32 cellular contexts compared by ENCODE assay signal in genomic region chr7:108008827-108009226, GRCh38. TPM values are rescaled to one million over a fixed set of nuclear protein-coding genes. Genes with fewer than 3 reads are reported as not detected.
"Had no signal": no experiment of that assay in that cellular context is flagged by ENCODE, and none has a peak within 500 bp of the region (broad histone marks: within the 10 kb centered on the region; RNA-seq: fewer than 3 reads in every experiment).

No MANE protein-coding gene starts in this region.

- H2AFZ ChIP-seq: neural progenitor cell, parathyroid adenoma had no signal

- H3K4me2 ChIP-seq: neural progenitor cell, smooth muscle cell had no signal

- H3K9me3 Mint-ChIP-seq: natural killer cell; nephron; neural progenitor cell; stimulated activated memory B cell treated with anti-CD40 and anti-IgM and Interleukin-4, amounts not matched to agents 10 μg/mL and 1 μg/mL and 100 μg/mL, for 72 hours; stimulated activated naive CD8-positive, alpha-beta T cell treated with anti-CD3 and anti-CD28 coated beads, Interleukin-15, amount 100 ng/mL, for 72 hours had no signal

- H3K27me3 ChIP-seq: ovary, thyroid gland, tibial nerve, upper lobe of left lung, uterus had no signal

- H3K4me1 ChIP-seq: psoas muscle, uterus had no signal

- H3K4me3 ChIP-seq: neural progenitor cell, ovary, psoas muscle, skin epidermis, smooth muscle cell, spleen, suprapubic skin, thoracic aorta, thyroid gland, tibial nerve, upper lobe of left lung, uterus had no signal

- ATAC-seq: naive thymus-derived CD4-positive, alpha-beta T cell; natural killer cell; psoas muscle; right cardiac atrium; sciatic nerve; stimulated activated memory B cell treated with anti-CD40 and anti-IgM and Interleukin-4, amounts not matched to agents 10 μg/mL and 1 μg/mL and 100 μg/mL, for 72 hours; stimulated activated naive CD8-positive, alpha-beta T cell treated with anti-CD3 and anti-CD28 coated beads, Interleukin-15, amount 100 ng/mL, for 72 hours; stimulated activated naive CD8-positive, alpha-beta T cell treated with anti-CD3 and anti-CD28 coated beads, Interleukin-15, Interleukin-2, amounts not matched to agents 100 U/mL and 50 U/mL, for 24 hours had no signal

- H3K9ac ChIP-seq: neural progenitor cell, parathyroid adenoma had no signal

- H3K36me3 Mint-ChIP-seq: neural progenitor cell; stimulated activated memory B cell treated with anti-CD40 and anti-IgM and Interleukin-4, amounts not matched to agents 10 μg/mL and 1 μg/mL and 100 μg/mL, for 72 hours had no signal

- H3K27ac Mint-ChIP-seq: naive thymus-derived CD4-positive, alpha-beta T cell; natural killer cell; neural progenitor cell; progenitor cell of endocrine pancreas; stimulated activated memory B cell treated with anti-CD40 and anti-IgM and Interleukin-4, amounts not matched to agents 10 μg/mL and 1 μg/mL and 100 μg/mL, for 72 hours; stimulated activated naive CD8-positive, alpha-beta T cell treated with anti-CD3 and anti-CD28 coated beads, Interleukin-15, amount 100 ng/mL, for 72 hours had no signal

- DNase-seq: naive thymus-derived CD4-positive, alpha-beta T cell; natural killer cell; occipital lobe; ovary; posterior cingulate gyrus; psoas muscle; right cardiac atrium; spleen; stimulated activated CD4-positive, alpha-beta T cell treated with anti-CD3 and anti-CD28 coated beads, Interleukin-12 subunit alpha, Interleukin-12 subunit beta, amount 100 ng/mL, for 4 hours; stimulated activated CD4-positive, alpha-beta T cell treated with anti-CD3 and anti-CD28 coated beads, Interleukin-1b, Interleukin-23, amount 100 ng/mL, for 48 hours; stimulated activated CD4-positive, alpha-beta T cell treated with anti-CD3 and anti-CD28 coated beads, Interleukin-4, amount 100 ng/mL, for 1 hour; stimulated activated CD4-positive, alpha-beta T cell treated with anti-CD3 and anti-CD28 coated beads, Interleukin-4, amount 100 ng/mL, for 4 hours; stimulated activated CD8-positive, alpha-beta memory T cell treated with anti-CD3 and anti-CD28 coated beads, Interleukin-4, amount 100 ng/mL, for 48 hours; stimulated activated naive CD4-positive, alpha-beta T cell; stimulated activated naive CD8-positive, alpha-beta T cell treated with anti-CD3 and anti-CD28 coated beads, Interleukin-15, amount 100 ng/mL, for 72 hours; stimulated activated naive CD8-positive, alpha-beta T cell treated with anti-CD3 and anti-CD28 coated beads, Interleukin-15, Interleukin-2, amounts not matched to agents 100 U/mL and 50 U/mL, for 24 hours; substantia nigra; thyroid gland; trophoblast cell; upper lobe of left lung; uterus had no signal

- H3K9me3 ChIP-seq: ovary, psoas muscle, spleen, suprapubic skin, thoracic aorta, thyroid gland, tibial nerve, upper lobe of left lung, uterus had no signal

- H3K27me3 Mint-ChIP-seq: progenitor cell of endocrine pancreas had no signal

- H3K27ac ChIP-seq: neural progenitor cell, ovary, parathyroid adenoma, psoas muscle, skin epidermis, spleen, suprapubic skin, thoracic aorta, thyroid gland, tibial nerve, upper lobe of left lung, uterus had no signal

- H3K79me2 ChIP-seq: parathyroid adenoma had no signal

- H3K36me3 ChIP-seq: neural progenitor cell, ovary, spleen, suprapubic skin, thoracic aorta, thyroid gland, tibial nerve, upper lobe of left lung, uterus had no signal

- H3K4me3 Mint-ChIP-seq: naive thymus-derived CD4-positive, alpha-beta T cell; natural killer cell; nephron; neural progenitor cell; stimulated activated memory B cell treated with anti-CD40 and anti-IgM and Interleukin-4, amounts not matched to agents 10 μg/mL and 1 μg/mL and 100 μg/mL, for 72 hours; stimulated activated naive CD8-positive, alpha-beta T cell treated with anti-CD3 and anti-CD28 coated beads, Interleukin-15, amount 100 ng/mL, for 72 hours had no signal

RNA-seq across cellular contexts. Expression of gene LAMB1, which starts 5.9 kb away (rescaled TPM):
- total RNA-seq: naive thymus-derived CD4-positive, alpha-beta T cell; natural killer cell had no signal
